Comparison of ENCODE assay signal across 23 cellular contexts in genomic region chr7:159008055-159008405, GRCh38.
DNase-seq lines count a peak whose midpoint lies in the region; ATAC-seq and TF ChIP-seq lines count a peak whose summit lies in the region.
"Had no signal": no experiment of that assay in that cellular context is flagged by ENCODE, and none has a peak within 500 bp of the region (broad histone marks: within the 10 kb centered on the region; RNA-seq: fewer than 3 reads in every experiment).

No MANE protein-coding gene starts in this region.

- POLR2A ChIA-PET in Panc1 (lab: Charles Lee): no interaction called here
- POLR2A ChIA-PET in activated CD8-positive, alpha-beta T cell treated with anti-CD3 and anti-CD28 coated beads for 36 hours (lab: Charles Lee): no interaction called here

- CTCF ChIA-PET in Panc1 (lab: Charles Lee): no interaction called here
- CTCF ChIA-PET in activated CD8-positive, alpha-beta T cell treated with anti-CD3 and anti-CD28 coated beads for 36 hours (lab: Charles Lee): no interaction called here

- peak overlapping the region; percentile 68 to 85 (median 72) for H3K27ac Mint-ChIP-seq in nephron
- no peak overlapping the region for H3K27ac Mint-ChIP-seq in activated CD8-positive, alpha-beta T cell treated with anti-CD3 and anti-CD28 coated beads for 36 hours
- H3K27ac Mint-ChIP-seq: activated CD4-positive, alpha-beta T cell treated with anti-CD3 and anti-CD28 coated beads for 36 hours; GM23338; HFFc6; immature natural killer cell; mesothelial cell of epicardium; natural killer cell; type B pancreatic cell had no signal

- TF ChIP-seq CTCF in Panc1 (IDR thresholded peaks at IDR 0.05) (no peak), nephron (IDR thresholded peaks at IDR 0.05; ENCODE audit: unreplicated experiment in 3 of 3) (no peak)
- TF ChIP-seq CTCF in activated CD8-positive, alpha-beta T cell treated with anti-CD3 and anti-CD28 coated beads for 36 hours (IDR thresholded peaks at IDR 0.05): no peak

- ATAC-seq in Panc1 (no peak), HG02759 (IDR thresholded peaks at IDR 0.05; ENCODE audit: unreplicated experiment) (no peak)
- ATAC-seq in activated CD8-positive, alpha-beta T cell treated with anti-CD3 and anti-CD28 coated beads for 36 hours: no peak
- ATAC-seq: activated CD4-positive, alpha-beta T cell treated with anti-CD3 and anti-CD28 coated beads for 36 hours; gastroesophageal sphincter; GM23338; natural killer cell; SK-N-SH treated with all-trans-retinoic acid at 6 μM for 48 hours had no signal

- no peak overlapping the region for H3K4me3 ChIP-seq in BLaER1 treated with 17β-estradiol and CSF1 and Interleukin-3, amounts not matched to agents 10 nM and 100 nM
- H3K4me3 ChIP-seq in Panc1 (ENCODE audit: low read depth in 2 of 2, low read length in 2 of 2): no peak overlapping the region
- H3K4me3 ChIP-seq: gastroesophageal sphincter, GM23338, spleen had no signal

- peak overlapping the region in 6 of 11 experiments; percentile 34 to 96 (median 86); a peak in 10 of 22 replicates for H3K4me2 ChIP-seq in BLaER1 treated with 17β-estradiol and CSF1 and Interleukin-3, amounts not matched to agents 10 nM and 100 nM
- H3K4me2 ChIP-seq: GM23338, KMS-11 had no signal

- no peak overlapping the region for H3K27ac ChIP-seq in BLaER1 treated with 17β-estradiol and CSF1 and Interleukin-3, amounts not matched to agents 10 nM and 100 nM
- H3K27ac ChIP-seq in Panc1 (ENCODE audit: low read length): peak overlapping the region; percentile 34; the same call in 1 of the 2 replicates
- H3K27ac ChIP-seq: gastroesophageal sphincter, KMS-11, spleen had no signal

- 0 out of 22 replicates have a peak, but pooled peaks cover 0 to 5% (median 0%) of the 10 kb centered on the region in 11 experiments for H3K27me3 ChIP-seq in BLaER1 treated with 17β-estradiol and CSF1 and Interleukin-3, amounts not matched to agents 10 nM and 100 nM
- no peaks in the 10 kb centered on the region for H3K27me3 ChIP-seq in Panc1 (ENCODE audit: control insufficient read depth, insufficient read depth, low read length)
- H3K27me3 ChIP-seq: gastroesophageal sphincter, spleen had no signal

- no peaks in the 10 kb centered on the region for H3K36me3 Mint-ChIP-seq in nephron (ENCODE audit: low read depth)
- H3K36me3 Mint-ChIP-seq in activated CD8-positive, alpha-beta T cell treated with anti-CD3 and anti-CD28 coated beads for 36 hours (ENCODE audit: low read depth): no peaks in the 10 kb centered on the region
- H3K36me3 Mint-ChIP-seq: immature natural killer cell, mesothelial cell of epicardium, natural killer cell, type B pancreatic cell had no signal

- no peaks in the 10 kb centered on the region for H3K36me3 ChIP-seq in BLaER1 treated with 17β-estradiol and CSF1 and Interleukin-3, amounts not matched to agents 10 nM and 100 nM
- no peaks in the 10 kb centered on the region for H3K36me3 ChIP-seq in Panc1 (ENCODE audit: control insufficient read depth, insufficient read depth, low read length)
- H3K36me3 ChIP-seq: gastroesophageal sphincter, spleen had no signal

- H3K9me3 Mint-ChIP-seq in nephron: no peaks in the 10 kb centered on the region
- no peaks in the 10 kb centered on the region for H3K9me3 Mint-ChIP-seq in activated CD8-positive, alpha-beta T cell treated with anti-CD3 and anti-CD28 coated beads for 36 hours
- H3K9me3 Mint-ChIP-seq: immature natural killer cell, mesothelial cell of epicardium, natural killer cell, type B pancreatic cell had no signal

- H3K9ac ChIP-seq in BLaER1 treated with 17β-estradiol and CSF1 and Interleukin-3, amounts not matched to agents 10 nM and 100 nM: peak overlapping the region in 1 of 11 experiments; percentile 18; a peak in 1 of 22 replicates
- H3K9ac ChIP-seq: KMS-11 had no signal

- intact Hi-C loops in Panc1 (cut with micrococcal nuclease; ENCODE audit: unreplicated experiment): no loop called here
- intact Hi-C loops in activated CD8-positive, alpha-beta T cell treated with anti-CD3 and anti-CD28 coated beads for 36 hours (cut with micrococcal nuclease): no loop called here

- peaks cover 37% of the 10 kb centered on the region for H3K4me1 Mint-ChIP-seq in nephron
- H3K4me1 Mint-ChIP-seq in activated CD8-positive, alpha-beta T cell treated with anti-CD3 and anti-CD28 coated beads for 36 hours (ENCODE audit: low read depth): peaks cover 12% of the 10 kb centered on the region
- H3K4me1 Mint-ChIP-seq: immature natural killer cell, natural killer cell had no signal

- H4K20me1 ChIP-seq in BLaER1 treated with 17β-estradiol and CSF1 and Interleukin-3, amounts not matched to agents 10 nM and 100 nM: no peaks in the 10 kb centered on the region

- in situ Hi-C loops in Panc1 (cut with HindIII; ENCODE audit: low pct_unique_long_range_greater_than_20kb, low sequenced_read_pairs): no loop called here

- no TSS peak for BruUV-seq in Panc1 (replicated peaks; lab: Mats Ljungman, UMichigan)

- peaks cover 4% of the 10 kb centered on the region for H3K27me3 Mint-ChIP-seq in nephron (ENCODE audit: low read depth)
- no peaks in the 10 kb centered on the region for H3K27me3 Mint-ChIP-seq in activated CD8-positive, alpha-beta T cell treated with anti-CD3 and anti-CD28 coated beads for 36 hours

- peaks cover 20 to 63% (median 58%) of the 10 kb centered on the region in 10 experiments for H3K4me1 ChIP-seq in BLaER1 treated with 17β-estradiol and CSF1 and Interleukin-3, amounts not matched to agents 10 nM and 100 nM
- peaks cover 23% of the 10 kb centered on the region for H3K4me1 ChIP-seq in Panc1 (ENCODE audit: control insufficient read depth, insufficient read depth, low read length)

- peaks cover 7 to 23% (median 13%) of the 10 kb centered on the region in 11 experiments; a peak in 18 of 22 replicates for H3K9me3 ChIP-seq in BLaER1 treated with 17β-estradiol and CSF1 and Interleukin-3, amounts not matched to agents 10 nM and 100 nM (replicated peaks in 1 of 11)
- H3K9me3 ChIP-seq in Panc1 (ENCODE audit: control insufficient read depth, insufficient read depth, low read depth, low read length): no peaks in the 10 kb centered on the region
- H3K9me3 ChIP-seq: gastroesophageal sphincter, spleen had no signal

- DNase-seq in DMS53 treated with DMSO at 0.1 percent for 48 hours (lab: John Stamatoyannopoulos, UW; ENCODE audit: unreplicated experiment) (peak; percentile 15), Panc1 (ENCODE audit: low read depth, low spot score) (no peak), C1 segment of cervical spinal cord (lab: John Stamatoyannopoulos, UW) (no peak)
- no peak for DNase-seq in activated CD8-positive, alpha-beta T cell treated with anti-CD3 and anti-CD28 coated beads for 36 hours
- DNase-seq: activated CD4-positive, alpha-beta T cell treated with anti-CD3 and anti-CD28 coated beads for 36 hours; activated effector memory CD4-positive, alpha-beta T cell treated with anti-CD3 and anti-CD28 coated beads, Interleukin-2, amount 50 U/mL, for 16 hours; activated T-cell treated with anti-CD3 and anti-CD28 coated beads, Interleukin-2, amount 50 U/mL, for 1 hour; HFFc6; hippocampal formation; immature natural killer cell; natural killer cell; RPMI8226; spleen; T-helper 2 cell had no signal

- H3K4me3 Mint-ChIP-seq in nephron: no peak overlapping the region
- no peak overlapping the region for H3K4me3 Mint-ChIP-seq in activated CD8-positive, alpha-beta T cell treated with anti-CD3 and anti-CD28 coated beads for 36 hours
- H3K4me3 Mint-ChIP-seq: activated CD4-positive, alpha-beta T cell treated with anti-CD3 and anti-CD28 coated beads for 36 hours; GM23338; HFFc6; immature natural killer cell; mesothelial cell of epicardium; natural killer cell; type B pancreatic cell had no signal
